ENCODE assay signal across 23 cellular contexts in genomic region chr2:28155071-28155470, GRCh38.
"Had no signal": no experiment of that assay in that cellular context is flagged by ENCODE, and none has a peak within 500 bp of the region (broad histone marks: within the 10 kb centered on the region; RNA-seq: fewer than 3 reads in every experiment).

No MANE protein-coding gene starts in this region.

- H3K27me3 Mint-ChIP-seq: activated T-cell treated with anti-CD3 and anti-CD28 coated beads, Interleukin-2, amount 50 U/mL, for 24 hours; activated T-helper 17 cell treated with anti-CD3 and anti-CD28 coated beads, Interleukin-2, amount 50 U/mL, for 72 hours; central memory CD8-positive, alpha-beta T cell; effector memory CD8-positive, alpha-beta T cell; naive thymus-derived CD4-positive, alpha-beta T cell; T-cell had no signal

- H3K27ac Mint-ChIP-seq: activated naive CD4-positive, alpha-beta T cell treated with anti-CD3 and anti-CD28 coated beads, Interleukin-2, amount 50 U/mL, for 72 hours; activated T-cell treated with anti-CD3 and anti-CD28 coated beads, Interleukin-2, amount 50 U/mL, for 24 hours; activated T-helper 17 cell treated with anti-CD3 and anti-CD28 coated beads, Interleukin-2, amount 50 U/mL, for 72 hours; effector memory CD8-positive, alpha-beta T cell; naive thymus-derived CD4-positive, alpha-beta T cell; neural progenitor cell; T-cell; T-helper 2 cell treated with Interferon-gamma antibody and Interleukin-4, amounts not matched to agents 5 μg/mL and 100 μg/mL, for 36 hours; WTC11 had no signal

- ATAC-seq: activated naive CD4-positive, alpha-beta T cell treated with anti-CD3 and anti-CD28 coated beads, Interleukin-2, amount 50 U/mL, for 72 hours; activated T-helper 17 cell treated with anti-CD3 and anti-CD28 coated beads, Interleukin-2, amount 50 U/mL, for 72 hours; effector memory CD8-positive, alpha-beta T cell; gastroesophageal sphincter; heart left ventricle; left cardiac atrium; naive thymus-derived CD4-positive, alpha-beta T cell; T-cell had no signal

- H3K4me3 Mint-ChIP-seq: activated T-cell treated with anti-CD3 and anti-CD28 coated beads, Interleukin-2, amount 50 U/mL, for 24 hours; activated T-helper 17 cell treated with anti-CD3 and anti-CD28 coated beads, Interleukin-2, amount 50 U/mL, for 72 hours; central memory CD8-positive, alpha-beta T cell; effector memory CD8-positive, alpha-beta T cell; naive thymus-derived CD4-positive, alpha-beta T cell; neural progenitor cell; T-cell; T-helper 2 cell treated with Interferon-gamma antibody and Interleukin-4, amounts not matched to agents 5 μg/mL and 100 μg/mL, for 36 hours; WTC11 had no signal

- H3K4me1 Mint-ChIP-seq: activated T-helper 17 cell treated with anti-CD3 and anti-CD28 coated beads, Interleukin-2, amount 50 U/mL, for 72 hours; central memory CD8-positive, alpha-beta T cell; naive thymus-derived CD4-positive, alpha-beta T cell; neural progenitor cell; T-cell; WTC11 had no signal

- DNase-seq: activated CD8-positive, alpha-beta memory T cell treated with anti-CD3 and anti-CD28 coated beads for 24 hours; activated CD8-positive, alpha-beta memory T cell treated with anti-CD3 and anti-CD28 coated beads, Interleukin-2, amount 50 U/mL, for 4 hours; activated T-cell treated with anti-CD3 and anti-CD28 coated beads, Interleukin-2, amount 50 U/mL, for 24 hours; brain microvascular endothelial cell; colonic mucosa; dorsolateral prefrontal cortex; effector memory CD8-positive, alpha-beta T cell; heart left ventricle; islet precursor cell; left cardiac atrium; naive thymus-derived CD4-positive, alpha-beta T cell; spleen; stimulated activated CD4-positive, alpha-beta T cell treated with anti-CD3 and anti-CD28 coated beads, Interleukin-4, amount 100 ng/mL, for 1 hour; stimulated activated naive CD4-positive, alpha-beta T cell treated with Interleukin-2 at 50 U/mL for 16 hours; T-cell; upper lobe of left lung had no signal
